In the genomic region with DNA sequence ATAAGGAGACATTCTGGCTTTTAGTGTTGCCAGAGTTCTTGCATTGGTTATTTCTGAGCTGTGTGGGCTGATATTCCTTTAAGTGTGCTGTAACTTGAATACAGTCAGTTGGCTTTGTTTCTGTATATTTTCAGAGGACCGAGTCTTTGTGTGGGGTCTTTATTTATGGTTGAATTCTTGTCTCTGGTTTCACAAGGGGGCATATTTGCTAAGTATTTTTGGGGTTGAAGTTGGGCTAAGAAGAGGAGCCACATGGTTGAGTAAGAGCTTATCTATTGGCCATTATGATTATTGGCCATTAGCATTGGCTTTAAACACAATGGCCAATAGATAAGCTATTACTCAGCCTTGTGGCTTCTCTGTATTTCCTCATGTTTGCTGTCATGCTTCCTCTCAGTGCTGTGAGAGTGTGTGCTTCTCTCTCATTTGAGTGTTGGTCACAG, we compare ENCODE assay signal across 20 cellular contexts. TPM values are rescaled to one million over a fixed set of nuclear protein-coding genes. Genes with fewer than 3 reads are reported as not detected.
DNase-seq lines count a peak whose midpoint lies in the region; ATAC-seq, FAIRE-seq and TF ChIP-seq lines count a peak whose summit lies in the region.
"Had no signal": no experiment of that assay in that cellular context is flagged by ENCODE, and none has a peak within 500 bp of the region (broad histone marks: within the 10 kb centered on the region; RNA-seq: fewer than 3 reads in every experiment).

No MANE protein-coding gene starts in this region.

- WGBS in mesendoderm (ENCODE audit: extremely low coverage, insufficient coverage, low lambda C conversion rate): no CpG with 5 or more reads among the region's 1 CpG

- no peak overlapping the region for H3K56ac ChIP-seq in mesendoderm (ENCODE audit: low read length)

- H3K9me3 ChIP-seq in gastrocnemius medialis: no peaks in the 10 kb centered on the region

- H3K79me2 ChIP-seq in mesendoderm (ENCODE audit: control insufficient read depth, insufficient read depth, low read length): no peaks in the 10 kb centered on the region

- no peak overlapping the region for H2BK5ac ChIP-seq in mesendoderm (ENCODE audit: low read length)

- H3K4me2 ChIP-seq in mesendoderm (ENCODE audit: low read length): no peak overlapping the region

- peak; percentile 5 for DNase-seq in M059J (ENCODE audit: low read depth)
- DNase-seq in NB4 (ENCODE audit: low read depth): peak; percentile 35
- DNase-seq in bronchial epithelial cell (ENCODE audit: low read depth): peak; percentile 21
- peak; percentile 46 for DNase-seq in mesendoderm
- DNase-seq in NCI-H1105 (lab: John Stamatoyannopoulos, UW): no peak
- no peak for DNase-seq in gastrocnemius medialis
- DNase-seq: COR-L47, DMS153, EL, H9, NCI-H1048, NCI-H146, NCI-H2081, NCI-H510A, SHP77 treated with DMSO at 0.1 percent for 48 hours had no signal

- TF ChIP-seq CTCF in NB4 (IDR thresholded peaks at IDR 0.05; ENCODE audit: low read depth, low read length): no peak
- TF ChIP-seq CTCF in bronchial epithelial cell (IDR thresholded peaks at IDR 0.05; ENCODE audit: insufficient read depth, low read length, severe bottlenecking): no peak
- no peak for TF ChIP-seq CTCF in gastrocnemius medialis (IDR thresholded peaks at IDR 0.05 in 4 of 5, conservative IDR thresholded peaks at IDR 0.05 in 1 of 5)

- TF ChIP-seq POLR2A in NB4 (IDR thresholded peaks at IDR 0.05; ENCODE audit: extremely low read depth, insufficient read length) (no peak), gastrocnemius medialis (IDR thresholded peaks at IDR 0.05) (no peak)

- H3K36me3 ChIP-seq in bronchial epithelial cell (ENCODE audit: control insufficient read depth, insufficient read depth, low read length) (no peaks in the 10 kb centered on the region), mesendoderm (ENCODE audit: control insufficient read depth, insufficient read depth, low read length) (no peaks in the 10 kb centered on the region), gastrocnemius medialis (no peaks in the 10 kb centered on the region)

- H3K4ac ChIP-seq in mesendoderm (ENCODE audit: low read depth, low read length): no peak overlapping the region

- H3K27me3 ChIP-seq in bronchial epithelial cell (ENCODE audit: control insufficient read depth, insufficient read depth, low read length) (no peaks in the 10 kb centered on the region), mesendoderm (ENCODE audit: insufficient read depth, low read length, poor library complexity) (no peaks in the 10 kb centered on the region), gastrocnemius medialis (no peaks in the 10 kb centered on the region)

- no peak overlapping the region for H2AK5ac ChIP-seq in mesendoderm (ENCODE audit: low read length)

- no peak overlapping the region for H2BK15ac ChIP-seq in mesendoderm (replicated peaks; ENCODE audit: low read depth)

- no peak overlapping the region for H3K23ac ChIP-seq in mesendoderm (ENCODE audit: low read length)

- H3K4me1 ChIP-seq in mesendoderm (ENCODE audit: control insufficient read depth, low read depth, low read length) (no peaks in the 10 kb centered on the region), gastrocnemius medialis (no peaks in the 10 kb centered on the region)

- H3K18ac ChIP-seq in mesendoderm (ENCODE audit: low read length): no peak overlapping the region

- H3K27ac ChIP-seq in mesendoderm (ENCODE audit: low read depth, low read length) (no peak overlapping the region), gastrocnemius medialis (no peak overlapping the region)

- ATAC-seq in gastrocnemius medialis: no peak
- ATAC-seq in GM21529 (IDR thresholded peaks at IDR 0.05; ENCODE audit: unreplicated experiment): no peak
- ATAC-seq: SK-N-SH treated with all-trans-retinoic acid at 6 μM for 48 hours had no signal

- in situ Hi-C loops in gastrocnemius medialis (cut with MboI; ENCODE audit: low sequenced_read_pairs in 4 of 4): no loop called here

- H2BK120ac ChIP-seq in mesendoderm (ENCODE audit: low read depth, low read length): no peak overlapping the region

- intact Hi-C loops in gastrocnemius medialis (cut with DNase I; ENCODE audit: low total_unique reads): no loop called here

- H3K9ac ChIP-seq in mesendoderm (ENCODE audit: low read length): no peak overlapping the region

- no peak for FAIRE-seq in bronchial epithelial cell (lab: Jason Lieb, UNC)
- FAIRE-seq: RCC 7860 had no signal

- no peaks in the 10 kb centered on the region for H3K79me1 ChIP-seq in mesendoderm (ENCODE audit: low read length)

- no peak overlapping the region for H4K8ac ChIP-seq in mesendoderm (ENCODE audit: low read depth, low read length)

- no peak overlapping the region for H3K4me3 ChIP-seq in NB4 (ENCODE audit: low read depth, low read length)
- no peak overlapping the region for H3K4me3 ChIP-seq in bronchial epithelial cell (ENCODE audit: low read depth, low read length)
- H3K4me3 ChIP-seq in mesendoderm (ENCODE audit: low read length): no peak overlapping the region
- H3K4me3 ChIP-seq in gastrocnemius medialis: no peak overlapping the region

- no peak overlapping the region for H4K5ac ChIP-seq in mesendoderm (ENCODE audit: low read length)

RNA-seq across cellular contexts. Expression of gene PTGFR, which starts 26.3 kb away (rescaled TPM):
- total RNA-seq in M059J (2014; rRNA removed; shearing (Covaris generic)): 36.2 and 51.0 TPM in 2 replicates
- total RNA-seq in bronchial epithelial cell (0.13 and 0.26 TPM in 2 replicates), gastrocnemius medialis (1 to 10 TPM; 1.4 to 3.4 (median 2.0) TPM)
- 0.04 TPM for polyA plus RNA-seq in mesendoderm (2013, experiment 1 of 2)
- polyA plus RNA-seq in mesendoderm (2013, experiment 2 of 2): 0.03 TPM
- total RNA-seq: H9, HT-29 had no signal
- polyA plus RNA-seq: IgD-negative memory B cell had no signal

Comparison
In these comparisons a context has a peak if more than half of its experiments do, and no peak if none do; other contexts are left out.
1. DNase-seq: peak in M059J (single experiment), NB4 (single experiment), bronchial epithelial cell (single experiment) and mesendoderm (single experiment); none in NCI-H1105 (single experiment) and gastrocnemius medialis (0 of 2).